19 cellular contexts compared by ENCODE assay signal in genomic region chr13:39586956-39587605, GRCh38. TPM values are rescaled to one million over a fixed set of nuclear protein-coding genes. Genes with fewer than 3 reads are reported as not detected.
DNase-seq lines count a peak whose midpoint lies in the region; ATAC-seq and TF ChIP-seq lines count a peak whose summit lies in the region.
"Had no signal": no experiment of that assay in that cellular context is flagged by ENCODE, and none has a peak within 500 bp of the region (broad histone marks: within the 10 kb centered on the region; RNA-seq: fewer than 3 reads in every experiment).

No MANE protein-coding gene starts in this region.

- CTCF ChIA-PET in HEK293 (lab: Yijun Ruan, JAX): interaction anchor here (0.6 to 0.7 kb wide), 2 partner anchors 442 to 1184 kb away, joined by 3 read pairs; no protein-coding TSS in a partner anchor

- H3K27me3 Mint-ChIP-seq in nephron progenitor cell (ENCODE audit: low read depth, poor library complexity): no peaks in the 10 kb centered on the region

- no peak overlapping the region for H3K4me3 ChIP-seq in HEK293 (ENCODE audit: low read depth, low read length)
- H3K4me3 ChIP-seq: BLaER1 had no signal

- no peaks in the 10 kb centered on the region for H3K36me3 ChIP-seq in HEK293 (ENCODE audit: control insufficient read depth in 2 of 2, insufficient read depth in 1 of 2, low read length in 2 of 2)
- H3K36me3 ChIP-seq: BLaER1 had no signal

- peak overlapping the region; percentile 44 for H3K27ac Mint-ChIP-seq in nephron progenitor cell
- H3K27ac Mint-ChIP-seq: CD4-positive, alpha-beta memory T cell had no signal

- in situ Hi-C loops in G401 (cut with HindIII; ENCODE audit: low sequenced_read_pairs): no loop called here

- no peaks in the 10 kb centered on the region for H3K9me3 ChIP-seq in HEK293 (ENCODE audit: control insufficient read depth, insufficient read depth, low read depth, low read length)
- H3K9me3 ChIP-seq: BLaER1, SK-N-SH had no signal

- ATAC-seq in sciatic nerve: no peak
- no peak for ATAC-seq in GM19035 (IDR thresholded peaks at IDR 0.05; ENCODE audit: unreplicated experiment)

- no peak overlapping the region for H3K27ac ChIP-seq in HEK293 (ENCODE audit: extremely low read depth, low read depth, low read length)
- H3K27ac ChIP-seq: BLaER1 had no signal

- POLR2A ChIA-PET in HEK293 (lab: Yijun Ruan, JAX): no interaction called here

- H3K36me3 Mint-ChIP-seq in nephron progenitor cell (ENCODE audit: low read depth): peaks cover 7% of the 10 kb centered on the region
- H3K36me3 Mint-ChIP-seq: CD4-positive, alpha-beta memory T cell had no signal

- DNase-seq in G401 (ENCODE audit: low spot score) (peak; percentile 28), nephron progenitor cell (no peak), sciatic nerve (ENCODE audit: low spot score) (no peak), H4 (ENCODE audit: low spot score) (no peak)
- DNase-seq: CD4-positive, alpha-beta memory T cell; DMS153; GDM1; HCEC 1CT; KG1; NCI-H1105 treated with DMSO at 0.1 percent for 48 hours; NCI-H2081; NCI-H2171; RPMI8226; SIG-M5; SK-N-SH had no signal

- intact Hi-C loops in sciatic nerve (cut with DNase I): no loop called here

- H3K4me1 Mint-ChIP-seq in nephron progenitor cell: peaks cover 10% of the 10 kb centered on the region

- peaks cover 1% of the 10 kb centered on the region for H3K9me3 Mint-ChIP-seq in nephron progenitor cell

- no peak overlapping the region for H3K4me3 Mint-ChIP-seq in nephron progenitor cell
- H3K4me3 Mint-ChIP-seq: CD4-positive, alpha-beta memory T cell had no signal

- H3K4me1 ChIP-seq in HEK293 (ENCODE audit: control insufficient read depth, insufficient read depth, low read length): no peaks in the 10 kb centered on the region
- H3K4me1 ChIP-seq: BLaER1 had no signal

- TF ChIP-seq CTCF in HEK293 (tag by site-specific recombination; IDR thresholded peaks at IDR 0.05) (no peak), nephron progenitor cell (IDR thresholded peaks at IDR 0.05) (no peak)

- peak; percentile 29; the same call in 1 of the 2 replicates for TF ChIP-seq POLR2A in Raji (IDR thresholded peaks at IDR 0.05; ENCODE audit: insufficient read depth, low read depth, low read length)

TF ChIP-seq in HEK293, 187 proteins besides CTCF, POLR2A, EP300 and RAD21:
- no peak for TF ChIP-seq ZNF366 (tag by site-specific recombination; conservative IDR thresholded peaks at IDR 0.05)
- TF ChIP-seq ZNF423 (tag by site-specific recombination; IDR thresholded peaks at IDR 0.05): no peak
- TF ChIP-seq ELK4 (IDR thresholded peaks at IDR 0.05; ENCODE audit: borderline replicate concordance, low read depth, low read length): no peak
- 0 out of 2 replicates have a peak, but pooled peaks have one; percentile 38 for TF ChIP-seq ZBTB44 (tag by site-specific recombination; IDR thresholded peaks at IDR 0.05)
- peak; percentile 21; the same call in 1 of the 2 replicates for TF ChIP-seq ZBTB17 (tag by site-specific recombination; IDR thresholded peaks at IDR 0.05)
- TF ChIP-seq ZNF138 (tag by site-specific recombination; IDR thresholded peaks at IDR 0.05; ENCODE audit: borderline replicate concordance): no peak
- TF ChIP-seq SETDB1 (IDR thresholded peaks at IDR 0.05; ENCODE audit: insufficient read length, low read length): no peak
- TF ChIP-seq ZNF223 (tag by site-specific recombination; IDR thresholded peaks at IDR 0.05): no peak
- peak; percentile 49; the same call in 1 of the 2 replicates for TF ChIP-seq OSR2 (tag by site-specific recombination; IDR thresholded peaks at IDR 0.05)
- TF ChIP-seq ZBTB1 (tag by site-specific recombination; IDR thresholded peaks at IDR 0.05): no peak

RNA-seq across cellular contexts. Expression of gene LHFPL6, which starts 15.9 kb away (rescaled TPM):
- not detected in 2 replicates for total RNA-seq in G401 (2014; rRNA removed; shearing (Covaris generic))
- 146 TPM for total RNA-seq in sciatic nerve
- 1.7 and 4.1 TPM in 2 replicates for total RNA-seq in H4 (2014; rRNA removed; shearing (Covaris generic))
- total RNA-seq: CD4-positive, alpha-beta memory T cell had no signal

Comparison
In these comparisons a context has a peak if more than half of its experiments do, and no peak if none do; other contexts are left out.
1. RNA of gene LHFPL6, which starts 15.9 kb away (total RNA-seq): 146 TPM in sciatic nerve (single experiment); 1.7 to 4.1 TPM in H4 and not detected in G401; every median in the first group is over 10 times any median in the second.